ENCODE assay signal across 10 cellular contexts in the genomic region with DNA sequence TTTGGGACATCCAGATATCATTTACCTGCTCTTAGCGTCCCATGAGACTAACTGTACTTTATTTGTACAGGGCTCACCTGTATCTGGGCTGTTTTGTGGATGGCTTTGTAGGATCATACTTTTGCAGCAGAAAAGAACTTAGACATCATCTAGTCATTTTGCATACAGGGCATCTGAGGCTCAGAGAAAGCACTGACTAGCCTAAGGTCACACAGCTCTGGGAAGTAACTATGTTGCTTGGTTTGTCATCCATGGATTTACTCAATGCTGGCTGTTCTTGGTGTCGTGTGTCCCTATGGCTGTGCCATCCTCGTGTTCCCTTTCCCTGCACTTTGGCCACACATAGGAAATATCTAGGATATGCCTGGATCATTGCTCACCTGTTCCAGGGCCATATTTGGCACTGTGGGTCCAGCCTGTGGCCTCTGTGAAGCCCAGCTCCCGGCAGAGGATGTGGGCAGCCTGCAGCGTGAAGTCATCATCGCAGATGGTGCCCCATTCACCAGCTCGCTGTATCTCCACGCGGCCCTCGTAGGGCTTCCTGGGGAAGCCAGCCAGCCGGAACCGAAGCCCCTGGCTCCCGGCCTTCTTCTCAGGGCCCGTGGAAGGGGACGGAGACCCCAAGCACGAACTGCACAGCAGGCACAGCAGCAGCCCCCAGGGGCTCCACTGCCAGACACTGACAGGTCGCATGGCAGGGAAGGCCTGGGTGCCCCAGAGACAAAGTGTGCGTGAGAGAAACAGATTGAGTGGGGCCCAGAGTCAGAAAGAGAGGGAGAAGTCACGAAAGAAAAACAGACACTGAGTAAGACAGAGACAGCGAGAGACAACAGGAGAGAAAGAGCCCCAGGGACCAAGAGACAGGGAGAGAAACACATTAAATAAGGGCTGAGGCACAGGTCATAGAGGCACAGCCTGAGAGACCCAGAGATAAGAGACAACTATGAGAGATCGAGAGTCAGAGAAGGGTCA. TPM values are rescaled to one million over a fixed set of nuclear protein-coding genes. Genes with fewer than 3 reads are reported as not detected.
A peak's percentile ranks its signal among the peaks of the same experiment; 100 is the strongest.
DNase-seq lines count a peak whose midpoint lies in the region; ATAC-seq and TF ChIP-seq lines count a peak whose summit lies in the region.
"Had no signal": no experiment of that assay in that cellular context is flagged by ENCODE, and none has a peak within 500 bp of the region (broad histone marks: within the 10 kb centered on the region; RNA-seq: fewer than 3 reads in every experiment).

No MANE protein-coding gene starts in this region.

- DNase-seq in CD4-positive, CD25-positive, alpha-beta regulatory T cell: no peak
- DNase-seq in GM13976 (ENCODE audit: low spot score): peak; percentile 52
- no peak for DNase-seq in activated T-helper 1 cell treated with anti-CD3 and anti-CD28 coated beads, Interleukin-12 subunit alpha, Interleukin-12 subunit beta, Interleukin-2, Interleukin-4 antibody, amounts not matched to agents 30 ng/mL and 10 ng/mL and 1 ng/mL, durations not matched to agents 14 hours and 24 hours and 36 hours (ENCODE audit: low spot score)
- peak; percentile 30 for DNase-seq in myocyte (ENCODE audit: low read depth)
- no peak for DNase-seq in stimulated activated CD4-positive, alpha-beta T cell treated with anti-CD3 and anti-CD28 coated beads, Interleukin-4, amount 100 ng/mL, for 4 hours
- no peak for DNase-seq in midbrain (lab: John Stamatoyannopoulos, UW)
- no peak for DNase-seq in stimulated activated naive CD4-positive, alpha-beta T cell (lab: John Stamatoyannopoulos, UW)
- no peak for DNase-seq in stimulated activated CD8-positive, alpha-beta memory T cell treated with anti-CD3 and anti-CD28 coated beads, Interleukin-4, amount 100 ng/mL, for 48 hours
- DNase-seq: activated gamma-delta T cell treated with Interleukin-2 at 50 U/mL for 16 hours, NCI-H1048 had no signal

- no peaks in the 10 kb centered on the region for H3K36me3 Mint-ChIP-seq in CD4-positive, CD25-positive, alpha-beta regulatory T cell
- peaks cover 8% of the 10 kb centered on the region for H3K36me3 Mint-ChIP-seq in activated T-helper 1 cell treated with anti-CD3 and anti-CD28 coated beads, Interleukin-12 subunit alpha, Interleukin-12 subunit beta, Interleukin-2, Interleukin-4 antibody, amounts not matched to agents 30 ng/mL and 10 ng/mL and 1 ng/mL, durations not matched to agents 14 hours and 24 hours and 36 hours (ENCODE audit: low read depth)

- peaks cover 48% of the 10 kb centered on the region for H3K27me3 Mint-ChIP-seq in CD4-positive, CD25-positive, alpha-beta regulatory T cell
- peaks cover 21% of the 10 kb centered on the region for H3K27me3 Mint-ChIP-seq in activated T-helper 1 cell treated with anti-CD3 and anti-CD28 coated beads, Interleukin-12 subunit alpha, Interleukin-12 subunit beta, Interleukin-2, Interleukin-4 antibody, amounts not matched to agents 30 ng/mL and 10 ng/mL and 1 ng/mL, durations not matched to agents 14 hours and 24 hours and 36 hours (ENCODE audit: insufficient read depth)

- H3K27ac ChIP-seq in CD4-positive, CD25-positive, alpha-beta regulatory T cell (ENCODE audit: insufficient read depth, low read length, poor library complexity, severe bottlenecking): no peak overlapping the region

- peaks cover 25% of the 10 kb centered on the region for H3K27me3 ChIP-seq in CD4-positive, CD25-positive, alpha-beta regulatory T cell (ENCODE audit: control insufficient read depth, insufficient read depth, low read length)

- H3K4me3 ChIP-seq in CD4-positive, CD25-positive, alpha-beta regulatory T cell (ENCODE audit: low read depth, low read length): no peak overlapping the region

- H3K4me1 Mint-ChIP-seq in CD4-positive, CD25-positive, alpha-beta regulatory T cell: peaks cover 5 to 44% (median 13%) of the 10 kb centered on the region in 4 donors
- peaks cover 33% of the 10 kb centered on the region for H3K4me1 Mint-ChIP-seq in activated T-helper 1 cell treated with anti-CD3 and anti-CD28 coated beads, Interleukin-12 subunit alpha, Interleukin-12 subunit beta, Interleukin-2, Interleukin-4 antibody, amounts not matched to agents 30 ng/mL and 10 ng/mL and 1 ng/mL, durations not matched to agents 14 hours and 24 hours and 36 hours (ENCODE audit: low read depth)

- TF ChIP-seq CTCF in GM13976 (IDR thresholded peaks at IDR 0.05; ENCODE audit: borderline replicate concordance, control extremely low read depth, extremely low read depth, insufficient read depth, missing control alignments): no peak

- peaks cover 6% of the 10 kb centered on the region for H3K36me3 ChIP-seq in CD4-positive, CD25-positive, alpha-beta regulatory T cell (ENCODE audit: control insufficient read depth, insufficient read depth, low read length)

- H3K27ac Mint-ChIP-seq in CD4-positive, CD25-positive, alpha-beta regulatory T cell: peak overlapping the region in 2 of 3 donors; percentile 86 to 91
- peak overlapping the region; percentile 54 for H3K27ac Mint-ChIP-seq in activated T-helper 1 cell treated with anti-CD3 and anti-CD28 coated beads, Interleukin-12 subunit alpha, Interleukin-12 subunit beta, Interleukin-2, Interleukin-4 antibody, amounts not matched to agents 30 ng/mL and 10 ng/mL and 1 ng/mL, durations not matched to agents 14 hours and 24 hours and 36 hours

- peak overlapping the region; percentile 61 to 92 (median 74) for H3K4me3 Mint-ChIP-seq in CD4-positive, CD25-positive, alpha-beta regulatory T cell
- H3K4me3 Mint-ChIP-seq in activated T-helper 1 cell treated with anti-CD3 and anti-CD28 coated beads, Interleukin-12 subunit alpha, Interleukin-12 subunit beta, Interleukin-2, Interleukin-4 antibody, amounts not matched to agents 30 ng/mL and 10 ng/mL and 1 ng/mL, durations not matched to agents 14 hours and 24 hours and 36 hours: peak overlapping the region; percentile 44

- in situ Hi-C loops in GM13976 (cut with MboI; ENCODE audit: low sequenced_read_pairs, unreplicated experiment): no loop called here

- H3K4me1 ChIP-seq in CD4-positive, CD25-positive, alpha-beta regulatory T cell (ENCODE audit: control insufficient read depth, insufficient read depth, low read length, poor library complexity, severe bottlenecking): peaks cover 42% of the 10 kb centered on the region

- no peak for ATAC-seq in CD4-positive, CD25-positive, alpha-beta regulatory T cell (ENCODE audit: low read depth in 2 of 2)

- peaks cover 0 to 3% (median 0%) of the 10 kb centered on the region in 7 donors for H3K9me3 Mint-ChIP-seq in CD4-positive, CD25-positive, alpha-beta regulatory T cell
- no peaks in the 10 kb centered on the region for H3K9me3 Mint-ChIP-seq in activated T-helper 1 cell treated with anti-CD3 and anti-CD28 coated beads, Interleukin-12 subunit alpha, Interleukin-12 subunit beta, Interleukin-2, Interleukin-4 antibody, amounts not matched to agents 30 ng/mL and 10 ng/mL and 1 ng/mL, durations not matched to agents 14 hours and 24 hours and 36 hours

- H3K9me3 ChIP-seq in CD4-positive, CD25-positive, alpha-beta regulatory T cell (ENCODE audit: control insufficient read depth in 2 of 2, low read length in 2 of 2): no peaks in the 10 kb centered on the region

- intact Hi-C loops in activated T-helper 1 cell treated with anti-CD3 and anti-CD28 coated beads, Interleukin-12 subunit alpha, Interleukin-12 subunit beta, Interleukin-2, Interleukin-4 antibody, amounts not matched to agents 30 ng/mL and 10 ng/mL and 1 ng/mL, durations not matched to agents 14 hours and 24 hours and 36 hours (cut with micrococcal nuclease): no loop called here

RNA-seq across cellular contexts. Expression of a gene that starts 1.5 kb away (rescaled TPM):
- 1.1 TPM for total RNA-seq in CD4-positive, CD25-positive, alpha-beta regulatory T cell
- under 1 TPM in 1 of 4 donors, not detected in 3; 0.09 TPM for polyA plus RNA-seq in CD4-positive, CD25-positive, alpha-beta regulatory T cell
- total RNA-seq in activated T-helper 1 cell treated with anti-CD3 and anti-CD28 coated beads, Interleukin-12 subunit alpha, Interleukin-12 subunit beta, Interleukin-2, Interleukin-4 antibody, amounts not matched to agents 30 ng/mL and 10 ng/mL and 1 ng/mL, durations not matched to agents 14 hours and 24 hours and 36 hours: 1.9 and 2.0 TPM in 2 replicates
- total RNA-seq in myocyte: 3.4 and 5.7 TPM in 2 replicates
- 11.4 TPM for polyA plus RNA-seq in myocyte (2012)

RNA-seq across cellular contexts. Expression of a gene that starts 2.3 kb away (rescaled TPM):
- total RNA-seq in CD4-positive, CD25-positive, alpha-beta regulatory T cell: 19.8 TPM
- 10 to 100 TPM; 29.9 to 39.3 (median 33.7) TPM for polyA plus RNA-seq in CD4-positive, CD25-positive, alpha-beta regulatory T cell
- 37.2 and 40.8 TPM in 2 replicates for total RNA-seq in activated T-helper 1 cell treated with anti-CD3 and anti-CD28 coated beads, Interleukin-12 subunit alpha, Interleukin-12 subunit beta, Interleukin-2, Interleukin-4 antibody, amounts not matched to agents 30 ng/mL and 10 ng/mL and 1 ng/mL, durations not matched to agents 14 hours and 24 hours and 36 hours
- 9.5 and 10.5 TPM in 2 replicates for total RNA-seq in myocyte
- 25.2 TPM for polyA plus RNA-seq in myocyte (2012)

RNA-seq across cellular contexts. Expression of a gene that starts 22.5 kb away (rescaled TPM):
- total RNA-seq in CD4-positive, CD25-positive, alpha-beta regulatory T cell: 25.8 TPM
- polyA plus RNA-seq in CD4-positive, CD25-positive, alpha-beta regulatory T cell: 10 to 100 TPM; 26.6 to 34.1 (median 30.5) TPM
- total RNA-seq in activated T-helper 1 cell treated with anti-CD3 and anti-CD28 coated beads, Interleukin-12 subunit alpha, Interleukin-12 subunit beta, Interleukin-2, Interleukin-4 antibody, amounts not matched to agents 30 ng/mL and 10 ng/mL and 1 ng/mL, durations not matched to agents 14 hours and 24 hours and 36 hours: 57.0 and 57.3 TPM in 2 replicates
- total RNA-seq in myocyte: 33.8 and 41.9 TPM in 2 replicates
- polyA plus RNA-seq in myocyte (2012): 51.8 TPM

RNA-seq across cellular contexts. Expression of a gene that starts 22.7 kb away (rescaled TPM):
- 183 TPM for total RNA-seq in CD4-positive, CD25-positive, alpha-beta regulatory T cell
- 100 to 1,000 TPM in 2 of 4 donors, 10 to 100 TPM in 2; 85.7 to 112 (median 99.7) TPM for polyA plus RNA-seq in CD4-positive, CD25-positive, alpha-beta regulatory T cell
- total RNA-seq in activated T-helper 1 cell treated with anti-CD3 and anti-CD28 coated beads, Interleukin-12 subunit alpha, Interleukin-12 subunit beta, Interleukin-2, Interleukin-4 antibody, amounts not matched to agents 30 ng/mL and 10 ng/mL and 1 ng/mL, durations not matched to agents 14 hours and 24 hours and 36 hours: 178 and 187 TPM in 2 replicates
- 111 and 125 TPM in 2 replicates for total RNA-seq in myocyte
- 117 TPM for polyA plus RNA-seq in myocyte (2012)

RNA-seq across cellular contexts. Expression of a gene that starts 26.2 kb away (rescaled TPM):
- 0.15 TPM for total RNA-seq in CD4-positive, CD25-positive, alpha-beta regulatory T cell
- not detected for polyA plus RNA-seq in CD4-positive, CD25-positive, alpha-beta regulatory T cell
- total RNA-seq in activated T-helper 1 cell treated with anti-CD3 and anti-CD28 coated beads, Interleukin-12 subunit alpha, Interleukin-12 subunit beta, Interleukin-2, Interleukin-4 antibody, amounts not matched to agents 30 ng/mL and 10 ng/mL and 1 ng/mL, durations not matched to agents 14 hours and 24 hours and 36 hours: 0.65 and 0.86 TPM in 2 replicates
- total RNA-seq in myocyte: not detected in 2 replicates
- 0.06 TPM for polyA plus RNA-seq in myocyte (2012)

Comparison
In these comparisons a context has a peak if more than half of its experiments do, and no peak if none do; other contexts are left out.
1. DNase-seq: peak in GM13976 (single experiment) and myocyte (single experiment); none in CD4-positive, CD25-positive, alpha-beta regulatory T cell (0 of 3), activated T-helper 1 cell treated with anti-CD3 and anti-CD28 coated beads, Interleukin-12 subunit alpha, Interleukin-12 subunit beta, Interleukin-2, Interleukin-4 antibody, amounts not matched to agents 30 ng/mL and 10 ng/mL and 1 ng/mL, durations not matched to agents 14 hours and 24 hours and 36 hours (single experiment), stimulated activated CD4-positive, alpha-beta T cell treated with anti-CD3 and anti-CD28 coated beads, Interleukin-4, amount 100 ng/mL, for 4 hours (0 of 2), midbrain (single experiment), stimulated activated naive CD4-positive, alpha-beta T cell (0 of 6) and stimulated activated CD8-positive, alpha-beta memory T cell treated with anti-CD3 and anti-CD28 coated beads, Interleukin-4, amount 100 ng/mL, for 48 hours (single experiment).